ENCODE assay signal across 1 cellular context in the genomic region with DNA sequence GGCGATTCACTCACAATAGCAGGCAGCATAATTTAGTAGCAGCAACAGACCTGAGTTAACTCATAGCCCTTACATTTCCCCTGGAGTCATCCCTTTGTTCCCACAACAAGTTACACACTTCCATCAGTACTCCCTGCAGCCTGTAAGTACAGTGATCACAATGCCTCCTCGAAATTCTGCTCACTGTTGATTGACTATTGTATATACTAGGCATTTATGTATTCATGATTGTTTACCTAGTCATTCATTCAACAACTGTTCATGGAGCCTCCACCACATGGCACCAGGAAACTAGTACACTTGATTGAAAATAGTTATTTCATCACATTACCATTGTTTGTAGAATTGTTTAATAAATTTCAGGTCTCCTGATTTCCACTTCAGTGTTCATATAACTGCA.
TF ChIP-seq lines count a peak whose summit lies in the region.

No MANE protein-coding gene starts in this region.

TF ChIP-seq in HCT116, 20 proteins besides CTCF, POLR2A, EP300 and RAD21 (continued from another document):
- TF ChIP-seq, protein P1, sequence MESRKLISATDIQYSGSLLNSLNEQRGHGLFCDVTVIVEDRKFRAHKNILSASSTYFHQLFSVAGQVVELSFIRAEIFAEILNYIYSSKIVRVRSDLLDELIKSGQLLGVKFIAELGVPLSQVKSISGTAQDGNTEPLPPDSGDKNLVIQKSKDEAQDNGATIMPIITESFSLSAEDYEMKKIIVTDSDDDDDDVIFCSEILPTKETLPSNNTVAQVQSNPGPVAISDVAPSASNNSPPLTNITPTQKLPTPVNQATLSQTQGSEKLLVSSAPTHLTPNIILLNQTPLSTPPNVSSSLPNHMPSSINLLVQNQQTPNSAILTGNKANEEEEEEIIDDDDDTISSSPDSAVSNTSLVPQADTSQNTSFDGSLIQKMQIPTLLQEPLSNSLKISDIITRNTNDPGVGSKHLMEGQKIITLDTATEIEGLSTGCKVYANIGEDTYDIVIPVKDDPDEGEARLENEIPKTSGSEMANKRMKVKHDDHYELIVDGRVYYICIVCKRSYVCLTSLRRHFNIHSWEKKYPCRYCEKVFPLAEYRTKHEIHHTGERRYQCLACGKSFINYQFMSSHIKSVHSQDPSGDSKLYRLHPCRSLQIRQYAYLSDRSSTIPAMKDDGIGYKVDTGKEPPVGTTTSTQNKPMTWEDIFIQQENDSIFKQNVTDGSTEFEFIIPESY (IDR thresholded peaks at IDR 0.05; ENCODE audit: extremely low read depth, insufficient replicate concordance, low read length) = no peak
- TF ChIP-seq SP1 (IDR thresholded peaks at IDR 0.05; ENCODE audit: low read depth) (no peak), ZFX (IDR thresholded peaks at IDR 0.05) (no peak), FOSL1 (IDR thresholded peaks at IDR 0.05; ENCODE audit: low read depth) (no peak)
